Comparison of ENCODE assay signal across 18 cellular contexts in genomic region chr7:27704407-27705199, GRCh38.
"Had no signal": no experiment of that assay in that cellular context is flagged by ENCODE, and none has a peak within 500 bp of the region (broad histone marks: within the 10 kb centered on the region; RNA-seq: fewer than 3 reads in every experiment).

No MANE protein-coding gene starts in this region.

- FAIRE-seq: frontal cortex, TTC549 had no signal

- DNase-seq: activated B cell treated with CpG ODN at 0.5 μM for 24 hours; activated CD4-positive, alpha-beta T cell treated with anti-CD3 and anti-CD28 coated beads for 48 hours; activated CD8-positive, alpha-beta memory T cell treated with anti-CD3 and anti-CD28 coated beads, Interleukin-2, amount 50 U/mL, for 48 hours; activated gamma-delta T cell; activated T-cell treated with anti-CD3 and anti-CD28 coated beads, Interleukin-2, amount 50 U/mL, for 72 hours; amniotic stem cell; body of pancreas; effector CD4-positive, alpha-beta T cell; esophagus squamous epithelium; naive thymus-derived CD4-positive, alpha-beta T cell; posterior cingulate gyrus; retina; stimulated activated naive CD8-positive, alpha-beta T cell treated with anti-CD3 and anti-CD28 coated beads, Interleukin-15, Interleukin-2, amounts not matched to agents 100 U/mL and 50 U/mL, for 24 hours; SW 1271; transverse colon had no signal

- ATAC-seq: activated naive CD4-positive, alpha-beta T cell treated with anti-CD3 and anti-CD28 coated beads, Interleukin-2, amount 50 U/mL, for 72 hours; activated T-cell treated with anti-CD3 and anti-CD28 coated beads, Interleukin-2, amount 50 U/mL, for 72 hours; body of pancreas; naive thymus-derived CD4-positive, alpha-beta T cell; stimulated activated naive CD8-positive, alpha-beta T cell treated with anti-CD3 and anti-CD28 coated beads, Interleukin-15, Interleukin-2, amounts not matched to agents 100 U/mL and 50 U/mL, for 24 hours had no signal
